ENCODE assay signal across 15 cellular contexts in the genomic region with DNA sequence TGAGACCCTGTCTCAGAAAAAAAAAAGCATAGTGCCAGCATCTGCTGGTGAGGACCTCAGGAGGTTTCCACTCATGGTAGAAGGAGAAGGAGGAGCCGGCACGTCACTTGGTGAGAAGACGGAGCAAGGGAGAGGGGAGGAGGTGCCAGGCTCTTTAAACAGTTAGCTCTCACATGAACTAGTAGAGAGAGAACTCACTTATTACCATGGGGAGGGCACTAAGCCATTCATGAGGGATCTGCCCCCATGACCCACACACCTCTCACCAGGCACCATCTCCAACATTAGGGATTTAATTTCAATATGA.
DNase-seq lines count a peak whose midpoint lies in the region; ATAC-seq and TF ChIP-seq lines count a peak whose summit lies in the region.
"Had no signal": no experiment of that assay in that cellular context is flagged by ENCODE, and none has a peak within 500 bp of the region (broad histone marks: within the 10 kb centered on the region; RNA-seq: fewer than 3 reads in every experiment).

No MANE protein-coding gene starts in this region.

- H3K9me3 Mint-ChIP-seq in T-cell, result peaks cover 0 to 3% (median 2%) of the 10 kb centered on the region in 3 donors
- H3K9me3 Mint-ChIP-seq: CD8-positive, alpha-beta memory T cell had no signal

- H3K27ac ChIP-seq in SU-DHL-6 (ENCODE audit: low read depth, low read length) (no peak overlapping the region), substantia nigra (ENCODE audit: low read depth, low read length, poor library complexity, severe bottlenecking) (no peak overlapping the region)

- H3K4me2 ChIP-seq in SU-DHL-6 (ENCODE audit: low read depth, low read length, poor library complexity, severe bottlenecking), result peak overlapping the region; percentile 27

- H3K4me1 Mint-ChIP-seq in T-cell, result no peaks in the 10 kb centered on the region
- H3K4me1 Mint-ChIP-seq: CD8-positive, alpha-beta memory T cell had no signal

- no peak for DNase-seq in DMS53 (lab: John Stamatoyannopoulos, UW)
- DNase-seq in stimulated activated CD4-positive, alpha-beta T cell treated with anti-CD3 and anti-CD28 coated beads, Interleukin-4, amount 100 ng/mL, for 4 hours, result no peak
- DNase-seq in T-cell, result no peak
- DNase-seq in substantia nigra (lab: John Stamatoyannopoulos, UW), result no peak
- DNase-seq: CD8-positive, alpha-beta memory T cell; IMR-90; NCI-H187; stimulated activated naive CD8-positive, alpha-beta T cell treated with anti-CD3 and anti-CD28 coated beads, Interleukin-15, Interleukin-2, amounts not matched to agents 100 U/mL and 50 U/mL, for 24 hours had no signal

- H3K9me3 ChIP-seq in SU-DHL-6 (ENCODE audit: insufficient read depth, low read length), result no peaks in the 10 kb centered on the region

- H3K27me3 ChIP-seq in SU-DHL-6 (ENCODE audit: low read length), result no peaks in the 10 kb centered on the region

- H3K9me2 ChIP-seq in SU-DHL-6 (replicated peaks; ENCODE audit: insufficient read depth, low read length), result no peaks in the 10 kb centered on the region

- no peaks in the 10 kb centered on the region for H4K20me1 ChIP-seq in SU-DHL-6 (ENCODE audit: low read depth, low read length)

- no peaks in the 10 kb centered on the region for H3F3A ChIP-seq in SU-DHL-6 (ENCODE audit: insufficient read depth)

- no peak overlapping the region for H3K27ac Mint-ChIP-seq in T-cell
- H3K27ac Mint-ChIP-seq: CD8-positive, alpha-beta memory T cell had no signal

- no peaks in the 10 kb centered on the region for H3K36me3 ChIP-seq in SU-DHL-6 (ENCODE audit: low read length)

- H3K9ac ChIP-seq in SU-DHL-6 (ENCODE audit: low read length), result no peak overlapping the region

- no peak for TF ChIP-seq CTCF in SU-DHL-6 (IDR thresholded peaks at IDR 0.05; ENCODE audit: insufficient read depth, low read length, poor library complexity, severe bottlenecking)

- H3K36me3 Mint-ChIP-seq in T-cell, result peaks cover 9% of the 10 kb centered on the region

- ATAC-seq in GM18870 (IDR thresholded peaks at IDR 0.05; ENCODE audit: unreplicated experiment) (peak; percentile 26), GM21526 (IDR thresholded peaks at IDR 0.05; ENCODE audit: low FRiP score, unreplicated experiment) (peak; percentile 26), HG03025 (IDR thresholded peaks at IDR 0.05; ENCODE audit: low FRiP score, unreplicated experiment) (peak; percentile 36), T-cell (replicated peaks in 1 of 4) (no peak)
- ATAC-seq: HCT116, SK-N-SH treated with all-trans-retinoic acid at 6 μM for 48 hours had no signal

- CTCF ChIA-PET in T-cell (lab: Charles Lee), result no interaction called here

- no peak overlapping the region for H3K4me3 ChIP-seq in SU-DHL-6 (ENCODE audit: insufficient read depth, low read length, poor library complexity, severe bottlenecking)
- H3K4me3 ChIP-seq: lung had no signal

- no peaks in the 10 kb centered on the region for H3K79me2 ChIP-seq in SU-DHL-6 (ENCODE audit: insufficient read depth, low read length)

- H2AFZ ChIP-seq in SU-DHL-6 (ENCODE audit: low read depth, low read length, severe bottlenecking), result no peak overlapping the region

- no peaks in the 10 kb centered on the region for H3K27me3 Mint-ChIP-seq in T-cell

- POLR2A ChIA-PET in T-cell (lab: Charles Lee), result no interaction called here

- no peak overlapping the region for H3K4me3 Mint-ChIP-seq in T-cell
- H3K4me3 Mint-ChIP-seq: CD8-positive, alpha-beta memory T cell had no signal

Comparison
In these comparisons a context has a peak if more than half of its experiments do, and no peak if none do; other contexts are left out.
1. ATAC-seq: peak in GM18870 (single experiment), GM21526 (single experiment) and HG03025 (single experiment); none in T-cell (0 of 4).